Comparison of ENCODE assay signal across 9 cellular contexts in the genomic region with DNA sequence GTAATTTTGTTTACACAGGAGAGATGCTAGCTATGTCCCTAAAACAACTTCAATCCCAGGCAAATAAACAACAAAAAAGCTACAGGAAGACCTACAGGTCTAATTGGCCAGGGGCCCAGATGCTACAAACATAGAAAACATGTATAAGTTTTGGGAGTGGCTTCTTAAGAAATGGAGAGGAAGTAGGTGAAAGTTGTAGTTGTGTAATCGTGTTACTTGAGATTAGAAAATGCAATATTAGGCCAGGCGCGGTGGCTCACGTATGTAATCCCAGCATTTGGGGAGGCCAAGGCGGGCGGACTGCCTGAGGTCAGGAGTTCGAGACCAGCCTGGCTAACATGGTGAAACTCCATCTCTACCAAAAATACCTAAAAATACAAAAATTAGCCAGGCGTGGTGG.
DNase-seq lines count a peak whose midpoint lies in the region; ATAC-seq and TF ChIP-seq lines count a peak whose summit lies in the region.
"Had no signal": no experiment of that assay in that cellular context is flagged by ENCODE, and none has a peak within 500 bp of the region (broad histone marks: within the 10 kb centered on the region; RNA-seq: fewer than 3 reads in every experiment).

No MANE protein-coding gene starts in this region.

- intact Hi-C loops in Right ventricle myocardium inferior (cut with DNase I), result no loop called here
- intact Hi-C loops in transverse colon (cut with DNase I; ENCODE audit: low total_unique reads), result no loop called here

- H3K27me3 ChIP-seq in right atrium auricular region (no peaks in the 10 kb centered on the region), transverse colon (no peaks in the 10 kb centered on the region)

- H3K4me3 Mint-ChIP-seq in T-helper 17 cell, result peak overlapping the region; percentile 80

- H3K27me3 Mint-ChIP-seq in T-helper 17 cell, result no peaks in the 10 kb centered on the region

- H3K36me3 ChIP-seq in right atrium auricular region (no peaks in the 10 kb centered on the region), transverse colon (no peaks in the 10 kb centered on the region)

- peaks cover 6% of the 10 kb centered on the region for H3K36me3 Mint-ChIP-seq in T-helper 17 cell (ENCODE audit: low read depth)

- no peak for TF ChIP-seq CTCF in right atrium auricular region (IDR thresholded peaks at IDR 0.05)
- no peak for TF ChIP-seq CTCF in fibroblast of mammary gland (conservative IDR thresholded peaks at IDR 0.05; ENCODE audit: control insufficient read depth, insufficient read depth, low read depth, low read length)
- no peak for TF ChIP-seq CTCF in transverse colon (IDR thresholded peaks at IDR 0.05)

- DNase-seq in Right ventricle myocardium inferior (ENCODE audit: missing footprints) (peak; percentile 77), right atrium auricular region (ENCODE audit: low spot score) (no peak), T-helper 17 cell (no peak), fibroblast of mammary gland (ENCODE audit: low read depth) (peak; percentile 49), transverse colon (peak; percentile 66), A172 (ENCODE audit: low spot score) (no peak), GOT3 (lab: John Stamatoyannopoulos, UW) (no peak)
- DNase-seq: nucleus accumbens had no signal

- peaks cover 78% of the 10 kb centered on the region for H3K4me1 Mint-ChIP-seq in T-helper 17 cell

- TF ChIP-seq EP300 in transverse colon (IDR thresholded peaks at IDR 0.05; ENCODE audit: low read depth), result no peak

- no peak overlapping the region for H3K27ac ChIP-seq in right atrium auricular region
- H3K27ac ChIP-seq in transverse colon, result peak overlapping the region; percentile 73 to 85 (median 76)

- H3K4me3 ChIP-seq in right atrium auricular region, result no peak overlapping the region
- H3K4me3 ChIP-seq in fibroblast of mammary gland (ENCODE audit: control insufficient read depth, low read depth, low read length), result no peak overlapping the region
- no peak overlapping the region for H3K4me3 ChIP-seq in transverse colon

- in situ Hi-C loops in transverse colon (cut with MboI; ENCODE audit: low pct_ligation_motif_present in 1 of 4, low pct_unique_long_range_greater_than_20kb in 1 of 4, low sequenced_read_pairs in 3 of 4), result no loop called here

- H3K4me1 ChIP-seq in right atrium auricular region, result peaks cover 0 to 38% of the 10 kb centered on the region in 2 donors
- peaks cover 11 to 72% (median 56%) of the 10 kb centered on the region in 4 donors for H3K4me1 ChIP-seq in transverse colon

- TF ChIP-seq POLR2A in transverse colon (IDR thresholded peaks at IDR 0.05), result no peak

- ATAC-seq in Right ventricle myocardium inferior (no peak), T-helper 17 cell (peak; percentile 22), HG03039 (IDR thresholded peaks at IDR 0.05; ENCODE audit: unreplicated experiment) (no peak)

- H3K9me3 ChIP-seq in right atrium auricular region, result no peaks in the 10 kb centered on the region
- H3K9me3 ChIP-seq in T-helper 17 cell (ENCODE audit: control insufficient read depth, low read length, poor library complexity, severe bottlenecking), result no peaks in the 10 kb centered on the region
- no peaks in the 10 kb centered on the region for H3K9me3 ChIP-seq in transverse colon

- H3K27ac Mint-ChIP-seq in T-helper 17 cell, result peak overlapping the region; percentile 98

- 35 to 65% methylated on average over 6 to 8 of the region's 8 CpGs for WGBS in transverse colon (ENCODE audit: low coverage in 1 of 2), 2 donors

Comparison
In these comparisons a context has a peak if more than half of its experiments do, and no peak if none do; other contexts are left out.
1. DNase-seq: peak in Right ventricle myocardium inferior (single experiment), fibroblast of mammary gland (single experiment) and transverse colon (single experiment); none in right atrium auricular region (single experiment), T-helper 17 cell (0 of 3), A172 (single experiment) and GOT3 (single experiment).
2. H3K27ac ChIP-seq: peak in transverse colon (4 of 4); none in right atrium auricular region (0 of 2).